ENCODE assay signal across 9 cellular contexts in the genomic region with DNA sequence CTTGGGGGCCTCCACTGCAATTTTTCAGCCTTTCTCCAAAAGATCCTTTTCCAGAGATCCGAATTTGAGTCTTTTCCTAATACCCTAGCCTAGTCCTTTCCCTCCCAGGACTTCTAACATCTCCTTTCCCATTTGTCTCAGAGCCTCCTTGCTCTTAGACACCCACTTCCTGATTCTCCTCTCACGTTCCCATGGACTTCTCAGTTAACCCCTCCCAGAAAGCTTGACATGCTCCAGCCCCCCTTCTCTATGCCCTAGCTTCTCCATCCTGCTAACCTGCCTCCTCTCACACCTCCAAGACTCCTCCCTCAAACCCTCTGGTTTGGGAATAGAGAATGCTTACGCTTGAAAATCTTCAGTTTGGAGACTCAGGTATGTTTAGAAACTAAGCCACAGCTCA. TPM values are rescaled to one million over a fixed set of nuclear protein-coding genes. Genes with fewer than 3 reads are reported as not detected.
A peak's percentile ranks its signal among the peaks of the same experiment; 100 is the strongest.
DNase-seq lines count a peak whose midpoint lies in the region; ATAC-seq and TF ChIP-seq lines count a peak whose summit lies in the region.
"Had no signal": no experiment of that assay in that cellular context is flagged by ENCODE, and none has a peak within 500 bp of the region (broad histone marks: within the 10 kb centered on the region; RNA-seq: fewer than 3 reads in every experiment).

No MANE protein-coding gene starts in this region.

- H3K4me1 Mint-ChIP-seq in T-helper 1 cell treated with Interleukin-12 subunit alpha and Interleukin-12 subunit beta and Interleukin-4 antibody, amounts not matched to agents 30 μg/mL and 1 μg/mL, for 36 hours (ENCODE audit: low read depth) = peaks cover 41% of the 10 kb centered on the region

- peak overlapping the region; percentile 75 for H3K4me2 ChIP-seq in skeletal muscle satellite cell (ENCODE audit: low read length)

- H3K9me3 ChIP-seq in skeletal muscle satellite cell (replicated peaks; ENCODE audit: low read length) (no peaks in the 10 kb centered on the region), upper lobe of left lung (no peaks in the 10 kb centered on the region), colonic mucosa (no peaks in the 10 kb centered on the region)

- peak overlapping the region; percentile 24 for H3K4me3 ChIP-seq in fibroblast of pulmonary artery (replicated peaks; ENCODE audit: low read depth, low read length)
- peak overlapping the region; percentile 30 for H3K4me3 ChIP-seq in skeletal muscle satellite cell (ENCODE audit: low read length)
- peak overlapping the region in 1 of 4 donors; percentile 8 for H3K4me3 ChIP-seq in upper lobe of left lung
- H3K4me3 ChIP-seq in colonic mucosa = no peak overlapping the region

- H3K4me3 Mint-ChIP-seq in T-helper 1 cell treated with Interleukin-12 subunit alpha and Interleukin-12 subunit beta and Interleukin-4 antibody, amounts not matched to agents 30 μg/mL and 1 μg/mL, for 36 hours = peak overlapping the region; percentile 69

- H3K36me3 Mint-ChIP-seq in T-helper 1 cell treated with Interleukin-12 subunit alpha and Interleukin-12 subunit beta and Interleukin-4 antibody, amounts not matched to agents 30 μg/mL and 1 μg/mL, for 36 hours (ENCODE audit: low read depth) = peaks cover 13% of the 10 kb centered on the region

- H3K9ac ChIP-seq in skeletal muscle satellite cell (ENCODE audit: low read depth, low read length) = peak overlapping the region; percentile 36
- peak overlapping the region in 1 of 2 donors; percentile 27 for H3K9ac ChIP-seq in colonic mucosa (ENCODE audit: low read depth in 2 of 2, low read length in 2 of 2)

- no peaks in the 10 kb centered on the region for H3K27me3 Mint-ChIP-seq in T-helper 1 cell treated with Interleukin-12 subunit alpha and Interleukin-12 subunit beta and Interleukin-4 antibody, amounts not matched to agents 30 μg/mL and 1 μg/mL, for 36 hours (ENCODE audit: low read depth)

- no peak for ATAC-seq in upper lobe of left lung (ENCODE audit: low FRiP score in 2 of 2)

- H3K4me1 ChIP-seq in skeletal muscle satellite cell (ENCODE audit: control insufficient read depth, insufficient read depth, low read length) = peaks cover 46% of the 10 kb centered on the region
- peaks cover 29 to 61% (median 33%) of the 10 kb centered on the region in 4 donors for H3K4me1 ChIP-seq in upper lobe of left lung
- peaks cover 16% of the 10 kb centered on the region for H3K4me1 ChIP-seq in colonic mucosa

- 51 to 69% methylated on average over 3 of the region's 3 CpGs for WGBS in upper lobe of left lung, 2 donors

- TF ChIP-seq CTCF in VCaP (conservative IDR thresholded peaks at IDR 0.05) (no peak), fibroblast of pulmonary artery (IDR thresholded peaks at IDR 0.05; ENCODE audit: low read length, missing control alignments) (no peak), upper lobe of left lung (IDR thresholded peaks at IDR 0.05) (no peak), colonic mucosa (IDR thresholded peaks at IDR 0.05) (no peak)

- H3K36me3 ChIP-seq in skeletal muscle satellite cell (ENCODE audit: insufficient read depth, low read length) (peaks cover 51% of the 10 kb centered on the region), upper lobe of left lung (peaks cover 0 to 37% (median 23%) of the 10 kb centered on the region in 4 donors), colonic mucosa (peaks cover 17% of the 10 kb centered on the region)

- no peaks in the 10 kb centered on the region for H3K27me3 ChIP-seq in skeletal muscle satellite cell (ENCODE audit: control insufficient read depth, insufficient read depth, low read length)
- H3K27me3 ChIP-seq in upper lobe of left lung = no peaks in the 10 kb centered on the region
- no peaks in the 10 kb centered on the region for H3K27me3 ChIP-seq in colonic mucosa

- TF ChIP-seq EP300 in upper lobe of left lung (IDR thresholded peaks at IDR 0.05) = no peak

- H3K27ac ChIP-seq in VCaP (peak overlapping the region; percentile 13; the same call in 1 of the 2 replicates), upper lobe of left lung (peak overlapping the region in 1 of 4 donors; percentile 31), colonic mucosa (no peak overlapping the region)

- peak overlapping the region; percentile 49 for H3K27ac Mint-ChIP-seq in T-helper 1 cell treated with Interleukin-12 subunit alpha and Interleukin-12 subunit beta and Interleukin-4 antibody, amounts not matched to agents 30 μg/mL and 1 μg/mL, for 36 hours

- no peak for DNase-seq in T-helper 1 cell
- DNase-seq in fibroblast of pulmonary artery (ENCODE audit: low read depth) = no peak
- no peak for DNase-seq in HK-2 (ENCODE audit: unreplicated experiment)
- no peak for DNase-seq in upper lobe of left lung
- no peak for DNase-seq in colonic mucosa
- DNase-seq: NCI-H1436 treated with DMSO at 0.1 percent for 48 hours had no signal

- no peaks in the 10 kb centered on the region for H3K9me3 Mint-ChIP-seq in T-helper 1 cell treated with Interleukin-12 subunit alpha and Interleukin-12 subunit beta and Interleukin-4 antibody, amounts not matched to agents 30 μg/mL and 1 μg/mL, for 36 hours

- intact Hi-C loops in colonic mucosa (cut with DNase I) = loop anchor here (10.0 kb wide), 1 partner anchor 329 kb away; no protein-coding TSS in a partner anchor

- TF ChIP-seq POLR2A in upper lobe of left lung (IDR thresholded peaks at IDR 0.05) = no peak

RNA-seq across cellular contexts. Expression of a gene that starts 2.5 kb away (rescaled TPM):
- 176 and 202 TPM in 2 replicates for total RNA-seq in skeletal muscle satellite cell (2012; rRNA removed)
- 100 to 1,000 TPM; 128 to 186 (median 173) TPM for total RNA-seq in upper lobe of left lung
- total RNA-seq in colonic mucosa = 100 to 1,000 TPM; 237 to 327 TPM

RNA-seq across cellular contexts. Expression of a gene that starts 22.4 kb away (rescaled TPM):
- 88.2 and 93.7 TPM in 2 replicates for total RNA-seq in skeletal muscle satellite cell (2012; rRNA removed)
- total RNA-seq in upper lobe of left lung = 10 to 100 TPM; 59.2 to 91.0 (median 78.5) TPM
- total RNA-seq in colonic mucosa = 100 to 1,000 TPM in 1 of 2 donors, 10 to 100 TPM in 1; 95.0 to 147 TPM

RNA-seq across cellular contexts. Expression of a gene that starts 36.7 kb away (rescaled TPM):
- total RNA-seq in skeletal muscle satellite cell (2012; rRNA removed) = 21.3 and 32.8 TPM in 2 replicates
- total RNA-seq in upper lobe of left lung (100 to 1,000 TPM in 1 of 6 donors, 10 to 100 TPM in 5; 42.9 to 103 (median 60.0) TPM), colonic mucosa (10 to 100 TPM; 20.7 to 22.9 TPM)

RNA-seq across cellular contexts. Expression of a gene that starts 51.1 kb away (rescaled TPM):
- 52.2 and 53.7 TPM in 2 replicates for total RNA-seq in skeletal muscle satellite cell (2012; rRNA removed)
- total RNA-seq in upper lobe of left lung (10 to 100 TPM; 29.2 to 59.7 (median 32.5) TPM), colonic mucosa (10 to 100 TPM; 30.0 to 67.8 TPM)

RNA-seq across cellular contexts. Expression of a gene that starts 51.6 kb away (rescaled TPM):
- total RNA-seq in skeletal muscle satellite cell (2012; rRNA removed) = 55.5 and 58.3 TPM in 2 replicates
- 10 to 100 TPM; 41.9 to 77.5 (median 66.7) TPM for total RNA-seq in upper lobe of left lung
- 10 to 100 TPM; 84.6 to 97.1 TPM for total RNA-seq in colonic mucosa
